8 cellular contexts compared by ENCODE assay signal in genomic region chr1:99849413-99849743, GRCh38. TPM values are rescaled to one million over a fixed set of nuclear protein-coding genes. Genes with fewer than 3 reads are reported as not detected.
DNase-seq lines count a peak whose midpoint lies in the region; ATAC-seq lines count a peak whose summit lies in the region.

No MANE protein-coding gene starts in this region.

- intact Hi-C loops in Right ventricle myocardium inferior (cut with DNase I) (no loop called here), cardiac septum (cut with DNase I) (no loop called here)

- peak overlapping the region; percentile 71 for H3K4me3 ChIP-seq in iPS-11a (ENCODE audit: low read depth, low read length)

- no peaks in the 10 kb centered on the region for H3K27me3 Mint-ChIP-seq in activated naive CD8-positive, alpha-beta T cell treated with anti-CD3 and anti-CD28 coated beads for 36 hours

- peaks cover 19% of the 10 kb centered on the region for H3K36me3 Mint-ChIP-seq in activated naive CD8-positive, alpha-beta T cell treated with anti-CD3 and anti-CD28 coated beads for 36 hours

- peak overlapping the region; percentile 96 for H3K4me3 Mint-ChIP-seq in activated naive CD8-positive, alpha-beta T cell treated with anti-CD3 and anti-CD28 coated beads for 36 hours

- no peaks in the 10 kb centered on the region for H3K9me3 Mint-ChIP-seq in activated naive CD8-positive, alpha-beta T cell treated with anti-CD3 and anti-CD28 coated beads for 36 hours

- H3K4me1 Mint-ChIP-seq in activated naive CD8-positive, alpha-beta T cell treated with anti-CD3 and anti-CD28 coated beads for 36 hours, result peaks cover 18% of the 10 kb centered on the region

- ATAC-seq in Right ventricle myocardium inferior, result peak; percentile 40

- peak overlapping the region; percentile 94 for H3K27ac Mint-ChIP-seq in activated naive CD8-positive, alpha-beta T cell treated with anti-CD3 and anti-CD28 coated beads for 36 hours

- no peak for DNase-seq in Right ventricle myocardium inferior (ENCODE audit: missing footprints)
- no peak for DNase-seq in cardiac septum (ENCODE audit: low spot score)
- peak; percentile 23 for DNase-seq in HuH-7 (ENCODE audit: low spot score)
- no peak for DNase-seq in activated naive CD8-positive, alpha-beta T cell treated with anti-CD3 and anti-CD28 coated beads for 36 hours
- DNase-seq in stimulated activated CD4-positive, alpha-beta T cell treated with anti-CD3 and anti-CD28 coated beads, Interleukin-4, amount 100 ng/mL, for 1 hour, result peak; percentile 2
- no peak for DNase-seq in H4 (ENCODE audit: low spot score)
- DNase-seq in C1 segment of cervical spinal cord (lab: John Stamatoyannopoulos, UW), result no peak

RNA-seq across cellular contexts. Expression of gene AGL, which starts 0.8 kb away (rescaled TPM):
- total RNA-seq in Right ventricle myocardium inferior, result 56.3 TPM
- 39.5 TPM for total RNA-seq in cardiac septum
- total RNA-seq in activated naive CD8-positive, alpha-beta T cell treated with anti-CD3 and anti-CD28 coated beads for 36 hours, result 10 to 100 TPM; 16.2 to 16.5 TPM
- 6.6 and 10.6 TPM in 2 replicates for total RNA-seq in H4 (2014; rRNA removed; shearing (Covaris generic))

Comparison
In these comparisons a context has a peak if more than half of its experiments do, and no peak if none do; other contexts are left out.
1. DNase-seq: peak in HuH-7 (single experiment) and stimulated activated CD4-positive, alpha-beta T cell treated with anti-CD3 and anti-CD28 coated beads, Interleukin-4, amount 100 ng/mL, for 1 hour (single experiment); none in Right ventricle myocardium inferior (single experiment), cardiac septum (single experiment), activated naive CD8-positive, alpha-beta T cell treated with anti-CD3 and anti-CD28 coated beads for 36 hours (single experiment), H4 (single experiment) and C1 segment of cervical spinal cord (0 of 14).